ENCODE assay signal across 2 cellular contexts in genomic region chr6:32010856-32011530, GRCh38. TPM values are rescaled to one million over a fixed set of nuclear protein-coding genes. Genes with fewer than 3 reads are reported as not detected.
"Had no signal": no experiment of that assay in that cellular context is flagged by ENCODE, and none has a peak within 500 bp of the region (broad histone marks: within the 10 kb centered on the region; RNA-seq: fewer than 3 reads in every experiment).

No MANE protein-coding gene starts in this region.

RNA-seq across cellular contexts. Expression of gene CYP21A2, which starts 27.2 kb away (rescaled TPM):
- total RNA-seq: OCI-LY7, RPMI7951 had no signal
